5 cellular contexts compared by ENCODE assay signal in genomic region chr7:35487402-35487801, GRCh38.
"Had no signal": no experiment of that assay in that cellular context is flagged by ENCODE, and none has a peak within 500 bp of the region (broad histone marks: within the 10 kb centered on the region; RNA-seq: fewer than 3 reads in every experiment).

No MANE protein-coding gene starts in this region.

- ATAC-seq: GM23338, HepG2 had no signal

- H3K4me2 ChIP-seq: GM23338 had no signal

- H2AFZ ChIP-seq: GM23338 had no signal

- DNase-seq: H9, HCEC 1CT had no signal

- H3K27ac ChIP-seq: HL-60 had no signal

- H3K4me3 ChIP-seq: GM23338 had no signal
